ENCODE assay signal across 8 cellular contexts in the genomic region with DNA sequence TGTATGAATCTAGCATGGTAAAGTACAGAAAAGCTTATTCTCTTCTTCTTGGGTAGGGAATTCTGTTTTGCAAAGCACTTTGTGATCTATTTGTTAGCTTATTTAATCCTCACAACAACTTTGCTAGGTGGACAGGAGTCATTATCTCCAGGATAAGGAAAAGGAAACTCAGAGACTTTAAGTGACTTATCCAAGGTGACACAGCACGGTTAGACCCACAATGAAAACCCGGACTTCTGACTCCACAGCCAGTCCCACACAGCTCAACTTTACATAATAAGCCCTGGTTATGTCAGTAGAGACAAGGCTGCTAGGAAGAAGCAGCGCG. TPM values are rescaled to one million over a fixed set of nuclear protein-coding genes. Genes with fewer than 3 reads are reported as not detected.
DNase-seq lines count a peak whose midpoint lies in the region; ATAC-seq and TF ChIP-seq lines count a peak whose summit lies in the region.

No MANE protein-coding gene starts in this region.

- no peaks in the 10 kb centered on the region for H3K79me1 ChIP-seq in H9 (ENCODE audit: insufficient read depth, low read depth, low read length, poor library complexity, severe bottlenecking)

- no CpG with 5 or more reads among the region's 4 CpGs for WGBS in H9 (ENCODE audit: extremely low coverage, insufficient read length, low lambda C conversion rate)

- no peak overlapping the region for H2AK5ac ChIP-seq in H9 (ENCODE audit: insufficient read length, low read length)

- H3T11ph ChIP-seq in H9 (ENCODE audit: low read length): no peak overlapping the region

- H3K9ac ChIP-seq in H9 (ENCODE audit: extremely low read depth, insufficient read length, low read length) (no peak overlapping the region), skeletal muscle satellite cell (ENCODE audit: low read depth, low read length) (peak overlapping the region; percentile 93)

- ATAC-seq in activated T-helper 17 cell treated with anti-CD3 and anti-CD28 coated beads, Interleukin-2, amount 50 U/mL, for 72 hours (replicated peaks): no peak

- no peaks in the 10 kb centered on the region for H4K20me1 ChIP-seq in H9 (ENCODE audit: control insufficient read depth, insufficient read depth, insufficient read length)

- no peak overlapping the region for H2BK12ac ChIP-seq in H9 (ENCODE audit: insufficient read length, low read depth, low read length)

- H3K36me3 ChIP-seq in skeletal muscle satellite cell (ENCODE audit: insufficient read depth, low read length): peaks cover 24% of the 10 kb centered on the region

- no peak overlapping the region for H2BK20ac ChIP-seq in H9 (ENCODE audit: low read depth, low read length, poor library complexity, severe bottlenecking)

- H3K9me3 Mint-ChIP-seq in H9 (no peaks in the 10 kb centered on the region), glutamatergic neuron (ENCODE audit: unreplicated experiment) (peaks cover 5% of the 10 kb centered on the region)
- no peaks in the 10 kb centered on the region for H3K9me3 Mint-ChIP-seq in activated T-helper 17 cell treated with anti-CD3 and anti-CD28 coated beads, Interleukin-2, amount 50 U/mL, for 72 hours

- H3K27me3 ChIP-seq in H9 (ENCODE audit: insufficient read depth, low read length): no peaks in the 10 kb centered on the region
- H3K27me3 ChIP-seq in skeletal muscle satellite cell (ENCODE audit: control insufficient read depth, insufficient read depth, low read length): no peaks in the 10 kb centered on the region

- H3K4me1 ChIP-seq in H9 (ENCODE audit: insufficient read depth, low read length): no peaks in the 10 kb centered on the region
- peaks cover 12% of the 10 kb centered on the region for H3K4me1 ChIP-seq in skeletal muscle satellite cell (ENCODE audit: control insufficient read depth, insufficient read depth, low read length)

- H3K18ac ChIP-seq in H9 (ENCODE audit: insufficient read length, low read depth, low read length): no peak overlapping the region

- H3K36me3 Mint-ChIP-seq in H9 (ENCODE audit: insufficient read depth in 1 of 3, low read depth in 3 of 3) (peaks cover 0 to 4% (median 4%) of the 10 kb centered on the region in 3 experiments; a peak in 4 of 7 replicates), glutamatergic neuron (ENCODE audit: unreplicated experiment) (no peaks in the 10 kb centered on the region)
- H3K36me3 Mint-ChIP-seq in activated T-helper 17 cell treated with anti-CD3 and anti-CD28 coated beads, Interleukin-2, amount 50 U/mL, for 72 hours (ENCODE audit: low read depth): no peaks in the 10 kb centered on the region

- H3K4me2 ChIP-seq in H9 (ENCODE audit: insufficient read depth, insufficient read length, low read length) (peak overlapping the region; percentile 42), skeletal muscle satellite cell (ENCODE audit: low read length) (peak overlapping the region; percentile 92)

- no peak overlapping the region for H4K8ac ChIP-seq in H9 (replicated peaks; ENCODE audit: insufficient read length, low read depth, low read length)

- H3K14ac ChIP-seq in H9 (ENCODE audit: insufficient read depth, low read length): no peak overlapping the region

- no peak overlapping the region for H3K4ac ChIP-seq in H9 (ENCODE audit: low read depth, low read length)

- H2BK120ac ChIP-seq in H9 (ENCODE audit: low read depth, low read length, poor library complexity, severe bottlenecking): no peak overlapping the region

- H3K23me2 ChIP-seq in H9 (ENCODE audit: insufficient read length, low read depth, low read length, poor library complexity, severe bottlenecking): no peaks in the 10 kb centered on the region

- no peak overlapping the region for H3K23ac ChIP-seq in H9 (ENCODE audit: insufficient read length, low read depth, low read length)

- no peak for DNase-seq in H9
- DNase-seq in glutamatergic neuron: no peak
- no peak for DNase-seq in DMS 273 (lab: John Stamatoyannopoulos, UW; ENCODE audit: unreplicated experiment)
- DNase-seq in NCI-H1436 (lab: John Stamatoyannopoulos, UW): no peak
- no peak for DNase-seq in effector CD8-positive, alpha-beta T cell (lab: John Stamatoyannopoulos, UW)

- H3K4me3 ChIP-seq in WI38 (ENCODE audit: low read depth, low read length): peak overlapping the region; percentile 92
- peak overlapping the region; percentile 81 for H3K4me3 ChIP-seq in skeletal muscle satellite cell (ENCODE audit: low read length)

- H2BK5ac ChIP-seq in H9 (ENCODE audit: insufficient read length, low read length): no peak overlapping the region

- no peak for TF ChIP-seq CTCF in H9 (conservative IDR thresholded peaks at IDR 0.05)
- TF ChIP-seq CTCF in WI38 (IDR thresholded peaks at IDR 0.05; ENCODE audit: low read depth, low read length): no peak
- TF ChIP-seq CTCF in glutamatergic neuron (IDR thresholded peaks at IDR 0.05; ENCODE audit: partially characterized antibody, unreplicated experiment): no peak

- H4K5ac ChIP-seq in H9 (ENCODE audit: insufficient read length, low read depth, low read length): no peak overlapping the region

- H2AFZ ChIP-seq in H9 (ENCODE audit: low read length): peak overlapping the region; percentile 79

- H3K9me3 ChIP-seq in H9 (ENCODE audit: control insufficient read depth, low read depth, low read length) (no peaks in the 10 kb centered on the region), skeletal muscle satellite cell (replicated peaks; ENCODE audit: low read length) (no peaks in the 10 kb centered on the region)

- peak overlapping the region in 2 of 3 experiments; percentile 25 to 99; a peak in 3 of 7 replicates for H3K27ac Mint-ChIP-seq in H9
- peak overlapping the region; percentile 91 for H3K27ac Mint-ChIP-seq in glutamatergic neuron (ENCODE audit: unreplicated experiment)
- no peak overlapping the region for H3K27ac Mint-ChIP-seq in activated T-helper 17 cell treated with anti-CD3 and anti-CD28 coated beads, Interleukin-2, amount 50 U/mL, for 72 hours

- H3K4me3 Mint-ChIP-seq in H9: peak overlapping the region; percentile 88 to 91
- H3K4me3 Mint-ChIP-seq in glutamatergic neuron (ENCODE audit: unreplicated experiment): peak overlapping the region; percentile 90
- no peak overlapping the region for H3K4me3 Mint-ChIP-seq in activated T-helper 17 cell treated with anti-CD3 and anti-CD28 coated beads, Interleukin-2, amount 50 U/mL, for 72 hours

- H3K27me3 Mint-ChIP-seq in H9 (ENCODE audit: low read depth) (no peaks in the 10 kb centered on the region; the same call in 1 of the 2 replicates), glutamatergic neuron (ENCODE audit: unreplicated experiment) (peaks cover 4% of the 10 kb centered on the region)
- no peaks in the 10 kb centered on the region for H3K27me3 Mint-ChIP-seq in activated T-helper 17 cell treated with anti-CD3 and anti-CD28 coated beads, Interleukin-2, amount 50 U/mL, for 72 hours

- H3K79me2 ChIP-seq in H9 (ENCODE audit: insufficient read depth, low read length): peaks cover 9% of the 10 kb centered on the region; the same call in 1 of the 2 replicates

- H3K56ac ChIP-seq in H9 (ENCODE audit: insufficient read length, low read depth, low read length): no peak overlapping the region

- no peak overlapping the region for H2BK15ac ChIP-seq in H9 (ENCODE audit: low read depth, low read length)

- H3K27ac ChIP-seq in H9 (ENCODE audit: insufficient read length, low read depth, low read length): no peak overlapping the region

- no peak overlapping the region for H4K91ac ChIP-seq in H9 (ENCODE audit: insufficient read length, low read depth, low read length)

- H3K4me1 Mint-ChIP-seq in H9: peaks cover 7 to 8% of the 10 kb centered on the region in 2 experiments
- no peaks in the 10 kb centered on the region for H3K4me1 Mint-ChIP-seq in glutamatergic neuron (ENCODE audit: low read depth, unreplicated experiment)
- peaks cover 10% of the 10 kb centered on the region for H3K4me1 Mint-ChIP-seq in activated T-helper 17 cell treated with anti-CD3 and anti-CD28 coated beads, Interleukin-2, amount 50 U/mL, for 72 hours

RNA-seq across cellular contexts. Expression of a gene that starts 0.4 kb away (rescaled TPM):
- total RNA-seq in H9 (2021) (209 and 217 TPM in 2 replicates), glutamatergic neuron (ENCODE audit: unreplicated experiment) (119 TPM)
- 35.2 and 43.9 TPM in 2 replicates for total RNA-seq in skeletal muscle satellite cell (2012; rRNA removed)
- total RNA-seq in activated T-helper 17 cell treated with anti-CD3 and anti-CD28 coated beads, Interleukin-2, amount 50 U/mL, for 72 hours: 100 to 1,000 TPM; 149 to 229 TPM
